In genomic region chr9:128628471-128629048, GRCh38 we compare ENCODE assay signal across 9 cellular contexts. TPM values are rescaled to one million over a fixed set of nuclear protein-coding genes. Genes with fewer than 3 reads are reported as not detected.
DNase-seq lines count a peak whose midpoint lies in the region; ATAC-seq, FAIRE-seq and TF ChIP-seq lines count a peak whose summit lies in the region.
"Had no signal": no experiment of that assay in that cellular context is flagged by ENCODE, and none has a peak within 500 bp of the region (broad histone marks: within the 10 kb centered on the region; RNA-seq: fewer than 3 reads in every experiment).

No MANE protein-coding gene starts in this region.

- H3K4me3 ChIP-seq in K562: no peak overlapping the region
- no peak overlapping the region for H3K4me3 ChIP-seq in right cardiac atrium (ENCODE audit: low read length)
- H3K4me3 ChIP-seq in small intestine (ENCODE audit: low read depth in 1 of 2, low read length in 2 of 2): no peak overlapping the region
- no peak overlapping the region for H3K4me3 ChIP-seq in BE2C (ENCODE audit: low read depth, low read length)

- no peak overlapping the region for H2AFZ ChIP-seq in K562 (ENCODE audit: low read depth, low read length)

- H3K79me2 ChIP-seq in K562 (ENCODE audit: control insufficient read depth, insufficient read depth, low read length): no peaks in the 10 kb centered on the region

- H3K4me1 ChIP-seq in K562 (replicated peaks in 1 of 2; ENCODE audit: control insufficient read depth in 2 of 2, insufficient read depth in 2 of 2, low read length in 2 of 2) (peaks cover 4 to 31% of the 10 kb centered on the region in 2 experiments; a peak in 4 of 5 replicates), right cardiac atrium (ENCODE audit: control insufficient read depth, insufficient read depth, low read length) (peaks cover 3% of the 10 kb centered on the region), small intestine (ENCODE audit: control insufficient read depth in 2 of 2, insufficient read depth in 1 of 2, low read depth in 1 of 2, low read length in 1 of 2) (no peaks in the 10 kb centered on the region), BE2C (no peaks in the 10 kb centered on the region)

- 45% methylated on average over 13 of the region's 17 CpGs for WGBS in K562 (ENCODE audit: insufficient coverage, low coverage, missing lambda C conversion rate)
- 45% methylated on average over 17 of the region's 17 CpGs for WGBS in right cardiac atrium
- 76 to 78% (median 76%) methylated on average over 17 of the region's 17 CpGs for WGBS in small intestine, 3 donors

- peak; percentile 18 for DNase-seq in GM13976 (ENCODE audit: low spot score)
- DNase-seq in K562 (ENCODE audit: extremely low read depth in 1 of 4, low spot score in 3 of 4): peak; percentile 62 to 72 (median 64)
- peak; percentile 83 to 94 (median 94) for DNase-seq in right cardiac atrium
- peak; percentile 17 for DNase-seq in small intestine
- no peak for DNase-seq in T-helper 9 cell
- DNase-seq in BE2C: no peak
- DNase-seq in KG1 (lab: John Stamatoyannopoulos, UW): no peak

- H3K27ac ChIP-seq in K562 (ENCODE audit: extremely low read depth, low read depth, low read length): no peak overlapping the region
- H3K27ac ChIP-seq in right cardiac atrium (ENCODE audit: low read length): no peak overlapping the region
- H3K27ac ChIP-seq in small intestine (ENCODE audit: low read depth in 1 of 2, low read length in 1 of 2): no peak overlapping the region

- TF ChIP-seq EP300 in K562 (IDR thresholded peaks at IDR 0.05; ENCODE audit: low read length): no peak

- ATAC-seq in K562 (peak; percentile 91), right cardiac atrium (peak; percentile 89 to 95), HG03354 (IDR thresholded peaks at IDR 0.05; ENCODE audit: poor library complexity, severe bottlenecking, unreplicated experiment) (no peak)

- intact Hi-C loops in K562 (cut with micrococcal nuclease) (no loop called here), right cardiac atrium (cut with DNase I) (no loop called here)

- H3K27me3 ChIP-seq in K562 (ENCODE audit: control insufficient read depth in 2 of 2, insufficient read depth in 2 of 2, low read length in 2 of 2): no peaks in the 10 kb centered on the region
- no peaks in the 10 kb centered on the region for H3K27me3 ChIP-seq in right cardiac atrium (ENCODE audit: control insufficient read depth, insufficient read depth)
- no peaks in the 10 kb centered on the region for H3K27me3 ChIP-seq in small intestine (ENCODE audit: control insufficient read depth in 2 of 2, insufficient read depth in 2 of 2, low read length in 2 of 2)
- no peaks in the 10 kb centered on the region for H3K27me3 ChIP-seq in BE2C

- TF ChIP-seq RAD21 in K562 (CRISPR knock-in tag; conservative IDR thresholded peaks at IDR 0.05 in 1 of 2, IDR thresholded peaks at IDR 0.05 in 1 of 2): no peak

- FAIRE-seq in K562 (lab: Jason Lieb, UNC): peak; percentile 55
- no peak for FAIRE-seq in small intestine (lab: Jason Lieb, UNC)
- FAIRE-seq: GM19239 had no signal

- H3K9me3 ChIP-seq in K562 (replicated peaks; ENCODE audit: control insufficient read depth, insufficient read depth, low read depth, low read length) (no peaks in the 10 kb centered on the region), right cardiac atrium (ENCODE audit: control insufficient read depth, low read length) (no peaks in the 10 kb centered on the region), small intestine (ENCODE audit: control insufficient read depth, low read depth) (no peaks in the 10 kb centered on the region), BE2C (no peaks in the 10 kb centered on the region)

- TF ChIP-seq CTCF in GM13976 (IDR thresholded peaks at IDR 0.05; ENCODE audit: borderline replicate concordance, control extremely low read depth, extremely low read depth, insufficient read depth, missing control alignments) (no peak), K562 (IDR thresholded peaks at IDR 0.05 in 2 of 3, conservative IDR thresholded peaks at IDR 0.05 in 1 of 3; ENCODE audit: insufficient read depth in 2 of 3, low read depth in 1 of 3, low read length in 3 of 3) (no peak), BE2C (IDR thresholded peaks at IDR 0.05; ENCODE audit: low read depth, low read length) (no peak)

- CTCF ChIA-PET in K562 (lab: Yijun Ruan, JAX; ENCODE audit: low intra/inter-chr PET ratio): no interaction called here

- POLR2A ChIA-PET in K562 (lab: Yijun Ruan, JAX): interaction anchor here (0.6 to 1.2 kb wide), 2 partner anchors 20 to 1551 kb away, joined by 4 read pairs; no protein-coding TSS in a partner anchor

- no peaks in the 10 kb centered on the region for H3K9me1 ChIP-seq in K562 (ENCODE audit: control insufficient read depth, insufficient read depth, low read length)

- H3K9ac ChIP-seq in K562 (ENCODE audit: insufficient read depth in 1 of 2, low read depth in 2 of 2, low read length in 2 of 2): peak overlapping the region in 1 of 2 experiments; percentile 47; a peak in 2 of 4 replicates

- TF ChIP-seq POLR2A in K562 (conservative IDR thresholded peaks at IDR 0.05): no peak

- peaks cover 20% of the 10 kb centered on the region; the same call in 2 of the 3 replicates for H3K36me3 ChIP-seq in K562 (ENCODE audit: control insufficient read depth, insufficient read depth, low read length)
- H3K36me3 ChIP-seq in small intestine (ENCODE audit: control insufficient read depth in 2 of 2, insufficient read depth in 2 of 2, low read length in 2 of 2): peaks cover 29 to 42% of the 10 kb centered on the region in 2 donors
- peaks cover 80% of the 10 kb centered on the region for H3K36me3 ChIP-seq in BE2C

- in situ Hi-C loops in GM13976 (cut with MboI; ENCODE audit: low sequenced_read_pairs, unreplicated experiment): no loop called here
- in situ Hi-C loops in K562 (cut with MboI): no loop called here

- no peaks in the 10 kb centered on the region; the same call in 1 of the 2 replicates for H4K20me1 ChIP-seq in K562 (replicated peaks; ENCODE audit: control insufficient read depth, insufficient read depth, low read length)

- H3K4me2 ChIP-seq in K562 (ENCODE audit: insufficient read depth, low read length): no peak overlapping the region

- BruUV-seq in K562 (replicated peaks; lab: Mats Ljungman, UMichigan): no TSS peak

TF ChIP-seq in K562, 482 proteins besides CTCF, POLR2A, EP300 and RAD21 (continues in another document):
- TF ChIP-seq MCM7 (IDR thresholded peaks at IDR 0.05) (no peak), THAP12 (CRISPR knock-in tag; IDR thresholded peaks at IDR 0.05) (0 out of 2 replicates have a peak, but pooled peaks have one; percentile 6), POLR2G (IDR thresholded peaks at IDR 0.05; ENCODE audit: low read depth, low read length) (peak; percentile 63), ZNF77 (CRISPR knock-in tag; IDR thresholded peaks at IDR 0.05) (no peak), SUPT5H (IDR thresholded peaks at IDR 0.05) (peak; percentile 45; the same call in 1 of the 2 replicates), RBFOX2 (IDR thresholded peaks at IDR 0.05; ENCODE audit: low read depth, low read length) (peak; percentile 32; the same call in 1 of the 2 replicates), HMGN3 (IDR thresholded peaks at IDR 0.05; ENCODE audit: borderline replicate concordance, extremely low read depth, insufficient read length, low read depth, low read length) (peak; percentile 7)

RNA-seq across cellular contexts. Expression of gene DYNC2I2, which starts 28.1 kb away (rescaled TPM):
- 27.2 and 132 TPM in 2 replicates for total RNA-seq in K562 (2011; cell fraction: chromatin; rRNA removed; ENCODE audit: low replicate concordance)
- 174 and 202 TPM in 2 replicates for total RNA-seq in K562 (2011; cell fraction: nucleolus; rRNA removed)
- total RNA-seq in K562 (2011; cell fraction: nucleoplasm; rRNA removed): 76.1 and 76.9 TPM in 2 replicates
- 249 and 283 TPM in 2 replicates for total RNA-seq in K562 (2014; rRNA removed)
- total RNA-seq in K562 (2014; rRNA removed; fragmentation: Illumina TruSeq; extraction: Trizol): 16.0 and 21.6 TPM in 2 replicates
- total RNA-seq in K562 (2015; rRNA removed; fragmentation: Illumina TruSeq; extraction: Trizol): 69.5 and 71.3 TPM in 2 replicates
- total RNA-seq in K562 (2021): 131 and 144 TPM in 2 replicates
- 70.0 and 85.8 TPM in 2 replicates for polyA plus RNA-seq in K562 (2011; rRNA removed)
- 110 and 264 TPM in 2 replicates for polyA plus RNA-seq in K562 (2011; cell fraction: cytosol; rRNA removed)
- 270 and 451 TPM in 2 replicates for polyA plus RNA-seq in K562 (2011; cell fraction: nucleus; rRNA removed)
- polyA plus RNA-seq in K562 (2012): 106 and 139 TPM in 2 replicates
- 36.3 and 76.9 TPM in 2 replicates for polyA plus RNA-seq in K562 (2014; fragmentation: Illumina TruSeq; extraction: Trizol)
- 1 to 10 TPM; 1.5 to 2.3 TPM for polyA plus RNA-seq in K562 (2014; fragmentation: Nextera tagmentation; extraction: Ambion mirVana)
- polyA plus RNA-seq in K562 (2014; rRNA removed): 165 and 184 TPM in 2 replicates
- 16.9 and 31.4 TPM in 2 replicates for polyA minus RNA-seq in K562 (2011; rRNA and poly(A)+ RNA removed)
- polyA minus RNA-seq in K562 (2011; cell fraction: cytosol; rRNA and poly(A)+ RNA removed): 70.6 and 79.0 TPM in 2 replicates
- polyA minus RNA-seq in K562 (2011; cell fraction: nucleus; rRNA and poly(A)+ RNA removed): 78.6 and 83.6 TPM in 2 replicates
- 10 to 100 TPM; 13.5 to 25.6 (median 18.5) TPM for total RNA-seq in right cardiac atrium
- polyA plus RNA-seq in right cardiac atrium: 30.2 TPM
- 100 to 1,000 TPM in 2 of 3 donors, 10 to 100 TPM in 1; 70.9 to 122 (median 114) TPM for polyA plus RNA-seq in small intestine
- 84.7 TPM for polyA plus RNA-seq in BE2C (2012; ENCODE audit: insufficient read depth, insufficient read length, low read depth)

Comparison
In these comparisons a context has a peak if more than half of its experiments do, and no peak if none do; other contexts are left out.
1. DNase-seq: peak in GM13976 (single experiment), K562 (4 of 4), right cardiac atrium (3 of 3) and small intestine (single experiment); none in T-helper 9 cell (single experiment), BE2C (single experiment) and KG1 (single experiment).